Comparison of ENCODE assay signal across 14 cellular contexts in the genomic region with DNA sequence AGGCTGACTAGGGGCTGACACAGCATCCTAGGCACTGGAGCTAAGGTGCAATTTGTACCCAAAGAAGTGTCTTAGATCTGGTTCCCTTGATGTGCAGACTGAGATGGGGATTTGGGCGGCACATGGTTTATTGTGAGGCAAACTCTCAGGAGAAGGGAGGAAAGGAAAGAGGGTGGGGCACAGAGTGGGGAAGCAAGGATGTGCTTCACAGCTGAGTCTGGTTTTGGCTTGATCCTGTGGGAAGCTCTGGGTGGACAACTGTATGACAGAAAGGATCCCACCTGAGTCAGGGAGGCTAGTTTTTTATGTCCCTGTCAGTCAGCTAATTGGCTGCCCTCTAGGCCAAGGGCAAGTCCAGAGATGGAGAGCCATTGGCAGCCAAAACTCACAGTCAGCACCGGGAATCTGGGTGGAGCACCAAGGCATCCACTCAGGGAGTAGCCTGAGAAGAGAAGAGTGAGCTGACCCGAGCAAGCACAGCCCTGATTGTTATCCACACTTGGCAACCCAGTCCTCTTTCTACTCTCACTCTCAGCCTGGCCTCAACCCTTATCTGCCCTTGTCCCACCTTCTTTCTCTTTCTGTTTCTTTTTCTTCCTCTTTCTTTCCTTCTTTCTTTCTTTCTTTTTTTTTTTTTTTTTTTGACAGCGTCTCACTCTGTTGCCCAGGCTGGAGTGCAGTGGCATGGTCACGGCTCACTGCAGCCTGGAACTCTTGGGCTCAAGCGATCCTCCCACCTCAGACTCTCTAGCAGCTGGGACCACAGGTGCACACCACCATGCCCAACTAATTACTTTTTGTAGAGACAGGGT. TPM values are rescaled to one million over a fixed set of nuclear protein-coding genes. Genes with fewer than 3 reads are reported as not detected.
DNase-seq lines count a peak whose midpoint lies in the region; ATAC-seq, FAIRE-seq and TF ChIP-seq lines count a peak whose summit lies in the region.
"Had no signal": no experiment of that assay in that cellular context is flagged by ENCODE, and none has a peak within 500 bp of the region (broad histone marks: within the 10 kb centered on the region; RNA-seq: fewer than 3 reads in every experiment).

No MANE protein-coding gene starts in this region.

- 0 out of 2 replicates have a peak overlapping the region, but pooled peaks have one; percentile 17 for H3K4me2 ChIP-seq in GM12878 (ENCODE audit: control insufficient read depth, insufficient read depth)
- H3K4me2 ChIP-seq in hepatocyte = no peak overlapping the region

- TF ChIP-seq POLR2A in GM12878 (IDR thresholded peaks at IDR 0.05; ENCODE audit: low read depth, low read length) (no peak), gastrocnemius medialis (IDR thresholded peaks at IDR 0.05) (no peak)

- no peaks in the 10 kb centered on the region for H4K20me1 ChIP-seq in GM12878 (ENCODE audit: control insufficient read depth, insufficient read depth)
- H4K20me1 ChIP-seq in hepatocyte (ENCODE audit: insufficient read depth, poor library complexity, severe bottlenecking) = no peaks in the 10 kb centered on the region

- no peak for TF ChIP-seq EP300 in GM12878 (IDR thresholded peaks at IDR 0.05; ENCODE audit: borderline replicate concordance in 1 of 2, control insufficient read depth in 1 of 2, low read depth in 2 of 2, low read length in 2 of 2)

- H2AFZ ChIP-seq in GM12878 (ENCODE audit: control insufficient read depth, low read depth, low read length) (no peak overlapping the region; the same call in 1 of the 2 replicates), hepatocyte (no peak overlapping the region)

- FAIRE-seq in GM12878 (lab: Jason Lieb, UNC) = no peak

- no peaks in the 10 kb centered on the region for H3K79me2 ChIP-seq in GM12878 (ENCODE audit: control insufficient read depth, insufficient read depth, low read length)
- no peaks in the 10 kb centered on the region for H3K79me2 ChIP-seq in hepatocyte

- POLR2A ChIA-PET in GM12878 (lab: Charles Lee) = no interaction called here

- RAD21 ChIA-PET in GM12878 (lab: Charles Lee; ENCODE audit: unreplicated experiment) = no interaction called here

- no TSS peak for BruUV-seq in GM12878 (replicated peaks; lab: Mats Ljungman, UMichigan)

- CTCF ChIA-PET in GM12878 (lab: Yijun Ruan, JAX) = interaction anchor here (2.1 kb wide), 1 partner anchor 17 kb away, joined by 7 read pairs; no protein-coding TSS in a partner anchor

- SMC1A ChIA-PET in GM12878 (lab: Charles Lee; ENCODE audit: uncharacterized antibody, unreplicated experiment) = no interaction called here

- peaks cover 3% of the 10 kb centered on the region for H3K27me3 Mint-ChIP-seq in HFFc6 (ENCODE audit: insufficient read depth)

- peak overlapping the region; percentile 61 for H3K27ac Mint-ChIP-seq in HFFc6
- H3K27ac Mint-ChIP-seq: activated naive CD8-positive, alpha-beta T cell treated with anti-CD3 and anti-CD28 coated beads, Interleukin-2, amount 50 U/mL, for 24 hours had no signal

- ATAC-seq in GM12878 = no peak
- peak; percentile 91 for ATAC-seq in sciatic nerve
- no peak for ATAC-seq in gastrocnemius medialis
- ATAC-seq: activated naive CD8-positive, alpha-beta T cell treated with anti-CD3 and anti-CD28 coated beads, Interleukin-2, amount 50 U/mL, for 24 hours had no signal

- in situ Hi-C loops in GM12878 (cut with MboI) (no loop called here), gastrocnemius medialis (cut with MboI; ENCODE audit: low sequenced_read_pairs in 4 of 4) (loop anchor here in 1 of 4 donors (10.0 kb wide), 1 partner anchor 64 kb away; no protein-coding TSS in a partner anchor)

- H3K36me3 ChIP-seq in GM12878 (ENCODE audit: control insufficient read depth in 2 of 2, insufficient read depth in 2 of 2, low read length in 1 of 2) (no peaks in the 10 kb centered on the region), hepatocyte (replicated peaks; ENCODE audit: insufficient read depth, low read depth) (no peaks in the 10 kb centered on the region), gastrocnemius medialis (no peaks in the 10 kb centered on the region)

- H3K27ac ChIP-seq in GM12878 (ENCODE audit: control insufficient read depth, insufficient read depth) (no peak overlapping the region), hepatocyte (peak overlapping the region; percentile 17), gastrocnemius medialis (no peak overlapping the region)

- WGBS in GM12878 (ENCODE audit: insufficient coverage, insufficient replicate concordance, low lambda C conversion rate, missing lambda C conversion rate) = 13% methylated on average over 5 of the region's 6 CpGs
- 81% methylated on average over 6 of the region's 6 CpGs for WGBS in hepatocyte (ENCODE audit: low lambda C conversion rate, missing lambda C conversion rate)

- H3K9me3 Mint-ChIP-seq in HFFc6 = no peaks in the 10 kb centered on the region
- H3K9me3 Mint-ChIP-seq: activated naive CD8-positive, alpha-beta T cell treated with anti-CD3 and anti-CD28 coated beads, Interleukin-2, amount 50 U/mL, for 24 hours had no signal

- H3K9me2 ChIP-seq in hepatocyte (replicated peaks; ENCODE audit: insufficient read depth) = no peaks in the 10 kb centered on the region

- TF ChIP-seq CTCF in HFFc6 (IDR thresholded peaks at IDR 0.05) (no peak), GM12878 (IDR thresholded peaks at IDR 0.05 in 2 of 3, conservative IDR thresholded peaks at IDR 0.05 in 1 of 3; ENCODE audit: control insufficient read depth in 2 of 3, extremely low read depth in 1 of 3, insufficient read depth in 1 of 3, low read depth in 3 of 3, low read length in 3 of 3) (no peak), hepatocyte (IDR thresholded peaks at IDR 0.05; ENCODE audit: poor library complexity) (no peak), gastrocnemius medialis (IDR thresholded peaks at IDR 0.05 in 4 of 5, conservative IDR thresholded peaks at IDR 0.05 in 1 of 5) (no peak)

- no peaks in the 10 kb centered on the region for H3K9me3 ChIP-seq in GM12878 (replicated peaks; ENCODE audit: control insufficient read depth, insufficient read depth, low read length)
- H3K9me3 ChIP-seq in hepatocyte (ENCODE audit: low read depth) = no peaks in the 10 kb centered on the region
- H3K9me3 ChIP-seq in gastrocnemius medialis = no peaks in the 10 kb centered on the region

- peaks cover 4% of the 10 kb centered on the region for H3K4me1 ChIP-seq in GM12878 (ENCODE audit: control insufficient read depth, insufficient read depth, low read length)
- peaks cover 3% of the 10 kb centered on the region for H3K4me1 ChIP-seq in hepatocyte (ENCODE audit: insufficient read depth)
- no peaks in the 10 kb centered on the region for H3K4me1 ChIP-seq in gastrocnemius medialis

- no peaks in the 10 kb centered on the region for H3K36me3 Mint-ChIP-seq in HFFc6 (ENCODE audit: low read depth)

- DNase-seq in HFFc6 (no peak), GM12878 (ENCODE audit: low read depth, low spot score) (no peak), hepatocyte (ENCODE audit: low spot score) (no peak), sciatic nerve (ENCODE audit: low spot score) (no peak), DMS53 (lab: John Stamatoyannopoulos, UW) (no peak), gastrocnemius medialis (no peak), epidermal melanocyte (ENCODE audit: insufficient read length, low spot score) (no peak)
- DNase-seq in activated CD4-positive, alpha-beta T cell treated with anti-CD3 and anti-CD28 coated beads, Interleukin-2, amount 50 U/mL, for 4 hours = no peak
- DNase-seq: activated naive CD8-positive, alpha-beta T cell treated with anti-CD3 and anti-CD28 coated beads, Interleukin-2, amount 50 U/mL, for 24 hours; dermis blood vessel endothelial cell; foreskin melanocyte; Karpas-422; kidney glomerular epithelial cell; NCI-H1930 had no signal

- peaks cover 52% of the 10 kb centered on the region for H3K4me1 Mint-ChIP-seq in HFFc6 (ENCODE audit: low read depth)
- H3K4me1 Mint-ChIP-seq: activated naive CD8-positive, alpha-beta T cell treated with anti-CD3 and anti-CD28 coated beads, Interleukin-2, amount 50 U/mL, for 24 hours had no signal

- H3K4me3 ChIP-seq in GM12878 = no peak overlapping the region
- no peak overlapping the region for H3K4me3 ChIP-seq in hepatocyte
- no peak overlapping the region for H3K4me3 ChIP-seq in gastrocnemius medialis

- no peak for TF ChIP-seq RAD21 in GM12878 (IDR thresholded peaks at IDR 0.05; ENCODE audit: insufficient read depth, low read depth, low read length)

- intact Hi-C loops in GM12878 (cut with micrococcal nuclease; ENCODE audit: unreplicated experiment) (no loop called here), sciatic nerve (cut with DNase I) (no loop called here), gastrocnemius medialis (cut with DNase I; ENCODE audit: low total_unique reads) (no loop called here)

- H3K4me3 Mint-ChIP-seq in HFFc6 = peak overlapping the region; percentile 17; the same call in 1 of the 2 replicates
- H3K4me3 Mint-ChIP-seq: activated naive CD8-positive, alpha-beta T cell treated with anti-CD3 and anti-CD28 coated beads, Interleukin-2, amount 50 U/mL, for 24 hours had no signal

- H3K9ac ChIP-seq in GM12878 (ENCODE audit: control insufficient read depth, insufficient read depth, low read length) = no peak overlapping the region

- H3K27me3 ChIP-seq in GM12878 (replicated peaks in 1 of 2; ENCODE audit: control insufficient read depth in 2 of 2, insufficient read depth in 2 of 2, low read length in 1 of 2) = no peaks in the 10 kb centered on the region; a peak in 2 of 4 replicates
- H3K27me3 ChIP-seq in hepatocyte = no peaks in the 10 kb centered on the region
- no peaks in the 10 kb centered on the region for H3K27me3 ChIP-seq in gastrocnemius medialis

RNA-seq across cellular contexts. Expression of a gene that starts 12.0 kb away (rescaled TPM):
- total RNA-seq in HFFc6 (2021; fragmentation: NEBNext Ultra II Directional; extraction: Animal tissue kit (Norgen Biotek cat#: 25700)) = 10 to 100 TPM; 24.9 to 27.5 (median 26.3) TPM
- 0.63 and 1.2 TPM in 2 replicates for total RNA-seq in GM12878 (2013; cell fraction: nucleolus; rRNA removed)
- total RNA-seq in GM12878 (2014; rRNA removed) = 0.90 and 1.2 TPM in 2 replicates
- 0.18 and 0.72 TPM in 2 replicates for total RNA-seq in GM12878 (2014; rRNA removed; fragmentation: Illumina TruSeq; extraction: Trizol)
- 1.2 and 1.5 TPM in 2 replicates for total RNA-seq in GM12878 (2021)
- polyA plus RNA-seq in GM12878 (2011; ENCODE audit: low read depth) = 0.26 TPM
- 0.10 and 0.13 TPM in 2 replicates for polyA plus RNA-seq in GM12878 (2011; rRNA removed)
- 0.24 and 0.28 TPM in 2 replicates for polyA plus RNA-seq in GM12878 (2011; cell fraction: cytosol; rRNA removed)
- 0.18 and 0.19 TPM in 2 replicates for polyA plus RNA-seq in GM12878 (2011; cell fraction: nucleus; rRNA removed)
- 1.1 TPM in 2 replicates for polyA plus RNA-seq in GM12878 (2012)
- polyA plus RNA-seq in GM12878 (2014; fragmentation: Illumina TruSeq; extraction: Trizol) = 0.14 and 0.79 TPM in 2 replicates
- under 1 TPM; 0.13 to 0.60 TPM for polyA plus RNA-seq in GM12878 (2014; fragmentation: Nextera tagmentation; extraction: Ambion mirVana)
- polyA plus RNA-seq in GM12878 (2014; rRNA removed) = 1.4 and 1.5 TPM in 2 replicates
- under 1 TPM; 0.60 to 0.82 TPM for polyA plus RNA-seq in GM12878 (2016; fragmentation: Nextera tagmentation; extraction: Ambion mirVana)
- polyA minus RNA-seq in GM12878 (2011; rRNA and poly(A)+ RNA removed) = 0.15 and 0.29 TPM in 2 replicates
- 0.52 TPM in 1 of 2 replicates, not detected in the other for polyA minus RNA-seq in GM12878 (2011; cell fraction: cytosol; rRNA and poly(A)+ RNA removed)
- polyA minus RNA-seq in GM12878 (2011; cell fraction: nucleus; rRNA and poly(A)+ RNA removed) = 0.36 and 0.38 TPM in 2 replicates
- total RNA-seq in hepatocyte = 35.3 and 35.8 TPM in 2 replicates
- 93.2 and 99.9 TPM in 2 replicates for polyA plus RNA-seq in hepatocyte
- 94.0 TPM for total RNA-seq in sciatic nerve
- 1 to 10 TPM in 3 of 4 donors, under 1 TPM in 1; 0.17 to 2.0 (median 1.3) TPM for total RNA-seq in gastrocnemius medialis

Comparison
In these comparisons a context has a peak if more than half of its experiments do, and no peak if none do; other contexts are left out.
1. RNA of a gene that starts 12.0 kb away (total RNA-seq): 94.0 TPM in sciatic nerve (single experiment), 35.3 to 35.8 TPM in hepatocyte and 24.9 to 27.5 TPM in HFFc6; 0.17 to 2.0 TPM in gastrocnemius medialis and 0.18 to 1.5 TPM in GM12878; every median in the first group is over 4 times any median in the second.